Comparison of ENCODE assay signal across 6 cellular contexts in genomic region chr11:65096926-65097325, GRCh38. TPM values are rescaled to one million over a fixed set of nuclear protein-coding genes. Genes with fewer than 3 reads are reported as not detected.
DNase-seq lines count a peak whose midpoint lies in the region; ATAC-seq, FAIRE-seq and TF ChIP-seq lines count a peak whose summit lies in the region.

No MANE protein-coding gene starts in this region.

- H3K4me1 ChIP-seq in osteoblast (ENCODE audit: insufficient read depth, low read length): peaks cover 8% of the 10 kb centered on the region

- H3K4me3 ChIP-seq in HFF-Myc (replicated peaks; ENCODE audit: low read depth, low read length): peak overlapping the region; percentile 68
- peak overlapping the region; percentile 78 for H3K4me3 ChIP-seq in osteoblast (ENCODE audit: insufficient read depth, low read length)

- FAIRE-seq in H54 (lab: Jason Lieb, UNC): no peak

- H3K9me3 ChIP-seq in osteoblast (ENCODE audit: low read depth, low read length): no peaks in the 10 kb centered on the region

- H3K27me3 ChIP-seq in osteoblast (ENCODE audit: insufficient read depth, low read length): no peaks in the 10 kb centered on the region

- H3K27ac ChIP-seq in caudate nucleus (ENCODE audit: low read depth, low read length): peak overlapping the region; percentile 29
- no peak overlapping the region for H3K27ac ChIP-seq in osteoblast (ENCODE audit: low read depth, low read length)

- H3K36me3 ChIP-seq in osteoblast (ENCODE audit: insufficient read depth, low read length): no peaks in the 10 kb centered on the region

- H3K79me2 ChIP-seq in osteoblast (ENCODE audit: insufficient read depth, low read length): peaks cover 22% of the 10 kb centered on the region

- TF ChIP-seq POLR2A in H54 (IDR thresholded peaks at IDR 0.05; ENCODE audit: low read depth, low read length): no peak

- no peak for DNase-seq in HFF-Myc (ENCODE audit: extremely low read depth, low read depth)
- no peak for DNase-seq in caudate nucleus (lab: John Stamatoyannopoulos, UW)
- peak; percentile 58 for DNase-seq in osteoblast (ENCODE audit: insufficient read length, low spot score, missing footprints)
- DNase-seq in H54 (ENCODE audit: insufficient read length, low spot score): no peak

- peak overlapping the region; percentile 78 for H3K4me2 ChIP-seq in osteoblast (ENCODE audit: insufficient read depth, low read length)

- ATAC-seq in GM21717 (IDR thresholded peaks at IDR 0.05; ENCODE audit: unreplicated experiment) (no peak), HG03108 (IDR thresholded peaks at IDR 0.05; ENCODE audit: unreplicated experiment) (no peak)

- TF ChIP-seq CTCF in HFF-Myc (IDR thresholded peaks at IDR 0.05; ENCODE audit: low read depth, low read length, missing control alignments) (no peak), osteoblast (IDR thresholded peaks at IDR 0.05; ENCODE audit: extremely low read depth, low read depth, low read length) (no peak)

- H4K20me1 ChIP-seq in osteoblast (ENCODE audit: insufficient read depth, low read length): peaks cover 5% of the 10 kb centered on the region

- no peak overlapping the region for H2AFZ ChIP-seq in osteoblast (ENCODE audit: low read length)

RNA-seq across cellular contexts. Expression of gene VPS51, which starts 0.9 kb away (rescaled TPM):
- 122 and 153 TPM in 2 replicates for total RNA-seq in osteoblast

RNA-seq across cellular contexts. Expression of gene ZFPL1, which starts 12.9 kb away (rescaled TPM):
- total RNA-seq in osteoblast: 38.6 and 39.4 TPM in 2 replicates

RNA-seq across cellular contexts. Expression of gene CDCA5, which starts 13.1 kb away (rescaled TPM):
- 2.1 and 3.3 TPM in 2 replicates for total RNA-seq in osteoblast

RNA-seq across cellular contexts. Expression of gene TM7SF2, which starts 14.7 kb away (rescaled TPM):
- total RNA-seq in osteoblast: 8.8 and 10.1 TPM in 2 replicates

RNA-seq across cellular contexts. Expression of gene ZNHIT2, which starts 20.6 kb away (rescaled TPM):
- total RNA-seq in osteoblast: 12.3 and 12.4 TPM in 2 replicates
